In genomic region chr16:65816556-65816955, GRCh38 we compare ENCODE assay signal across 13 cellular contexts.
"Had no signal": no experiment of that assay in that cellular context is flagged by ENCODE, and none has a peak within 500 bp of the region (broad histone marks: within the 10 kb centered on the region; RNA-seq: fewer than 3 reads in every experiment).

No MANE protein-coding gene starts in this region.

- H3K4me3 Mint-ChIP-seq: naive thymus-derived CD4-positive, alpha-beta T cell; stimulated activated naive B cell treated with anti-CD40 and anti-IgM and Interleukin-4, amounts not matched to agents 10 μg/mL and 1 μg/mL and 100 μg/mL, for 72 hours had no signal

- H3K79me2 ChIP-seq: hepatocyte had no signal

- H3K4me3 ChIP-seq: hepatocyte, right atrium auricular region, sigmoid colon, skin epidermis, stomach had no signal

- H3K36me3 Mint-ChIP-seq: stimulated activated naive B cell treated with anti-CD40 and anti-IgM and Interleukin-4, amounts not matched to agents 10 μg/mL and 1 μg/mL and 100 μg/mL, for 72 hours had no signal

- H3K27ac ChIP-seq: hepatocyte, right atrium auricular region, sigmoid colon, skin epidermis, stomach had no signal

- ATAC-seq: naive thymus-derived CD4-positive, alpha-beta T cell; stimulated activated naive B cell treated with anti-CD40 and anti-IgM and Interleukin-4, amounts not matched to agents 10 μg/mL and 1 μg/mL and 100 μg/mL, for 72 hours had no signal

- H3K36me3 ChIP-seq: right atrium auricular region, sigmoid colon, stomach had no signal

- H3K27me3 ChIP-seq: hepatocyte, right atrium auricular region, sigmoid colon, stomach had no signal

- H3K4me2 ChIP-seq: hepatocyte had no signal

- H3K27ac Mint-ChIP-seq: naive thymus-derived CD4-positive, alpha-beta T cell had no signal

- H3K4me1 ChIP-seq: right atrium auricular region, sigmoid colon, stomach had no signal

- H3K4me1 Mint-ChIP-seq: naive thymus-derived CD4-positive, alpha-beta T cell; stimulated activated naive B cell treated with anti-CD40 and anti-IgM and Interleukin-4, amounts not matched to agents 10 μg/mL and 1 μg/mL and 100 μg/mL, for 72 hours had no signal

- H2AFZ ChIP-seq: hepatocyte had no signal

- DNase-seq: effector memory CD4-positive, alpha-beta T cell; foreskin melanocyte; kidney glomerular epithelial cell; naive thymus-derived CD4-positive, alpha-beta T cell; sigmoid colon; stimulated activated CD4-positive, alpha-beta T cell treated with anti-CD3 and anti-CD28 coated beads, Interleukin-2, amount 100 ng/mL, for 24 hours; stimulated activated CD4-positive, alpha-beta T cell treated with anti-CD3 and anti-CD28 coated beads, Interleukin-4, amount 100 ng/mL, for 4 hours; stimulated activated naive B cell treated with anti-CD40 and anti-IgM and Interleukin-4, amounts not matched to agents 10 μg/mL and 1 μg/mL and 100 μg/mL, for 72 hours; stomach; trophoblast cell had no signal

- H3K9me3 ChIP-seq: right atrium auricular region, sigmoid colon, stomach had no signal

- H3K27me3 Mint-ChIP-seq: stimulated activated naive B cell treated with anti-CD40 and anti-IgM and Interleukin-4, amounts not matched to agents 10 μg/mL and 1 μg/mL and 100 μg/mL, for 72 hours had no signal

- H3K9me3 Mint-ChIP-seq: stimulated activated naive B cell treated with anti-CD40 and anti-IgM and Interleukin-4, amounts not matched to agents 10 μg/mL and 1 μg/mL and 100 μg/mL, for 72 hours had no signal
